In genomic region chr20:12847862-12848261, GRCh38 we compare ENCODE assay signal across 1 cellular context.
A peak's percentile ranks its signal among the peaks of the same experiment; 100 is the strongest.
TF ChIP-seq lines count a peak whose summit lies in the region.

No MANE protein-coding gene starts in this region.

TF ChIP-seq in HepG2, 621 proteins besides CTCF, POLR2A, EP300 and RAD21 (continued from another document):
- peak; percentile 30 to 92 for TF ChIP-seq REST (IDR thresholded peaks at IDR 0.05; ENCODE audit: borderline replicate concordance in 1 of 2, low read depth in 1 of 2, low read length in 2 of 2)
